Comparison of ENCODE assay signal across 18 cellular contexts in the genomic region with DNA sequence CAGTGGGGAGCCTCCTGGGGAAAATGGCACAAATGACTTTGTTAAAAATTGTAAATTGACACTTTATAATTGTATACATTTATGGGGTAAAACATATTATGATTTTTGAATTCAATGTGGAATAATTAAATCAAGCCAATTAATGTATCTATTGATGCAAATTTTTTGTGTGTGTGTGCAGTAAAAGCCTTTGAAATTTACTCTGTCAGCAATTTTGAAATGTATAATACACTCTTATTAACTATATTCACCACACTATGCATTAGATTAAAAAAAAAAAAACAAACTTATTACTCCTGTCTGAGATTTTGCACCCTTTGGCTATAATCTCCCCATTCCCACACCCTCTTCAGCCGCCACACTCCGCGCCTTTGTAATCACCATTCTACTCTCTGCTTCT.
DNase-seq lines count a peak whose midpoint lies in the region; ATAC-seq and TF ChIP-seq lines count a peak whose summit lies in the region.
"Had no signal": no experiment of that assay in that cellular context is flagged by ENCODE, and none has a peak within 500 bp of the region (broad histone marks: within the 10 kb centered on the region; RNA-seq: fewer than 3 reads in every experiment).

No MANE protein-coding gene starts in this region.

- WGBS in esophagus muscularis mucosa, result 96% methylated on average over 3 of the region's 3 CpGs

- intact Hi-C loops in esophagus muscularis mucosa (cut with DNase I), result loop anchor here (5.0 kb wide), 1 partner anchor 49 kb away; no protein-coding TSS in a partner anchor

- ATAC-seq in DND-41 (ENCODE audit: insufficient read depth, low read depth), result no peak
- ATAC-seq: CD8-positive, alpha-beta T cell; HCT116 had no signal

- H3K36me3 ChIP-seq in DND-41 (ENCODE audit: insufficient read depth, low read length), result no peaks in the 10 kb centered on the region
- no peaks in the 10 kb centered on the region; the same call in 1 of the 2 replicates for H3K36me3 ChIP-seq in KOPT-K1 (ENCODE audit: insufficient read depth, low read length)
- no peaks in the 10 kb centered on the region for H3K36me3 ChIP-seq in esophagus muscularis mucosa

- peak overlapping the region; percentile 54 for H3K9ac ChIP-seq in DND-41 (ENCODE audit: low read depth, low read length)
- H3K9ac ChIP-seq: BLaER1, GM23248 had no signal

- no peak for TF ChIP-seq CTCF in DND-41 (IDR thresholded peaks at IDR 0.05; ENCODE audit: borderline replicate concordance, extremely low read depth, low read length, poor library complexity, severe bottlenecking)
- no peak for TF ChIP-seq CTCF in esophagus muscularis mucosa (IDR thresholded peaks at IDR 0.05)

- H4K20me1 ChIP-seq in DND-41 (ENCODE audit: insufficient read depth, low read length), result no peaks in the 10 kb centered on the region
- H4K20me1 ChIP-seq: BLaER1 had no signal

- TF ChIP-seq EP300 in esophagus muscularis mucosa (IDR thresholded peaks at IDR 0.05), result no peak

- no peaks in the 10 kb centered on the region for H3K27me3 ChIP-seq in DND-41 (ENCODE audit: insufficient read depth, low read length, poor library complexity)
- no peaks in the 10 kb centered on the region for H3K27me3 ChIP-seq in esophagus muscularis mucosa
- H3K27me3 ChIP-seq: BLaER1 had no signal

- no peak for DNase-seq in DND-41
- DNase-seq in esophagus muscularis mucosa (ENCODE audit: extremely low spot score), result peak; percentile 7
- no peak for DNase-seq in RPMI8226
- no peak for DNase-seq in NCI-H1694 treated with DMSO at 0.1 percent for 48 hours (lab: John Stamatoyannopoulos, UW)
- DNase-seq in NCI-H146 treated with DMSO at 0.1 percent for 48 hours (lab: John Stamatoyannopoulos, UW; ENCODE audit: unreplicated experiment), result no peak
- DNase-seq: Caco-2; CD4-positive, CD25-positive, alpha-beta regulatory T cell; CD8-positive, alpha-beta T cell; DMS153; EL; GDM1; GM23248; H9 had no signal

- no peak overlapping the region for H3K4me3 ChIP-seq in DND-41 (ENCODE audit: low read depth in 1 of 2, low read length in 2 of 2)
- no peak overlapping the region for H3K4me3 ChIP-seq in esophagus muscularis mucosa
- H3K4me3 ChIP-seq: BLaER1, GM12878, GM23248 had no signal

- H3K4me1 ChIP-seq in DND-41 (ENCODE audit: insufficient read depth, low read length), result peaks cover 73% of the 10 kb centered on the region
- peaks cover 0 to 5% (median 0%) of the 10 kb centered on the region in 4 donors for H3K4me1 ChIP-seq in esophagus muscularis mucosa
- H3K4me1 ChIP-seq: Caco-2 had no signal

- H3K4me2 ChIP-seq in DND-41 (ENCODE audit: insufficient read depth, low read length), result no peak overlapping the region
- H3K4me2 ChIP-seq: BLaER1 had no signal

- H3K9me3 ChIP-seq in DND-41 (ENCODE audit: insufficient read depth, low read length, severe bottlenecking), result peaks cover 2% of the 10 kb centered on the region
- peaks cover 15% of the 10 kb centered on the region for H3K9me3 ChIP-seq in KOPT-K1 (ENCODE audit: insufficient read depth, low read length, poor library complexity, severe bottlenecking)
- no peaks in the 10 kb centered on the region for H3K9me3 ChIP-seq in esophagus muscularis mucosa
- H3K9me3 ChIP-seq: Caco-2 had no signal

- no peak for TF ChIP-seq POLR2A in esophagus muscularis mucosa (IDR thresholded peaks at IDR 0.05; ENCODE audit: low read depth)

- H3K79me2 ChIP-seq in DND-41 (ENCODE audit: insufficient read depth, low read length), result no peaks in the 10 kb centered on the region

- H3K27ac ChIP-seq in DND-41 (ENCODE audit: low read length), result peak overlapping the region; percentile 93
- H3K27ac ChIP-seq in KOPT-K1 (ENCODE audit: low read depth, low read length, poor library complexity, severe bottlenecking), result peak overlapping the region; percentile 96
- no peak overlapping the region for H3K27ac ChIP-seq in esophagus muscularis mucosa (replicated peaks in 1 of 4)
- H3K27ac ChIP-seq: BLaER1, C4-2B, GM23248 had no signal

- H2AFZ ChIP-seq in DND-41 (ENCODE audit: low read depth, low read length), result no peak overlapping the region; the same call in 1 of the 2 replicates
- H2AFZ ChIP-seq: GM23248 had no signal

Comparison
In these comparisons a context has a peak if more than half of its experiments do, and no peak if none do; other contexts are left out.
1. H3K27ac ChIP-seq: peak in DND-41 (single experiment) and KOPT-K1 (single experiment); none in esophagus muscularis mucosa (0 of 4).